Comparison of ENCODE assay signal across 1 cellular context in genomic region chr11:129639300-129639699, GRCh38.
TF ChIP-seq lines count a peak whose summit lies in the region.

No MANE protein-coding gene starts in this region.

TF ChIP-seq in HepG2, 621 proteins besides CTCF, POLR2A, EP300 and RAD21 (continued from another document):
- TF ChIP-seq BCLAF1 (IDR thresholded peaks at IDR 0.05) (no peak), SNAI1 (CRISPR knock-in tag; IDR thresholded peaks at IDR 0.05; ENCODE audit: borderline replicate concordance) (no peak), TBP (CRISPR knock-in tag; IDR thresholded peaks at IDR 0.05) (no peak), ZNF800 (CRISPR knock-in tag; IDR thresholded peaks at IDR 0.05) (no peak), ZBTB37 (CRISPR knock-in tag; IDR thresholded peaks at IDR 0.05) (no peak), RBAK (CRISPR knock-in tag; IDR thresholded peaks at IDR 0.05) (no peak)
TF ChIP-seq in HepG2: peak in this region for 0.
